ENCODE assay signal across 8 cellular contexts in genomic region chrX:47836164-47837072, GRCh38. TPM values are rescaled to one million over a fixed set of nuclear protein-coding genes. Genes with fewer than 3 reads are reported as not detected.
DNase-seq lines count a peak whose midpoint lies in the region; ATAC-seq and TF ChIP-seq lines count a peak whose summit lies in the region.

TSS of gene ZNF81 (plus strand) at chrX:47836902. CDS start at chrX:47846268, 9,366 bp downstream.

- POLR2A ChIA-PET in CD4-positive, alpha-beta memory T cell (lab: Charles Lee; ENCODE audit: partially characterized antibody), result interaction anchor here (0.6 to 1.6 kb wide), 7 partner anchors 15 to 901 kb away, joined by 3 to 10 read pairs (median 3); partner anchors contain the start of gene UXT
- POLR2A ChIA-PET in activated CD4-positive, alpha-beta memory T cell treated with anti-CD3 and anti-CD28 coated beads for 36 hours (lab: Charles Lee), result interaction anchor here (1.0 to 1.2 kb wide), 2 partner anchors 185 to 187 kb away, joined by 3 read pairs; no protein-coding TSS in a partner anchor

- DNase-seq in CD4-positive, alpha-beta memory T cell, result peak; percentile 86 to 95 (median 88)
- peak; percentile 97 for DNase-seq in HK-2 (ENCODE audit: unreplicated experiment)
- DNase-seq in NCI-H82 treated with DMSO at 0.1 percent for 48 hours (lab: John Stamatoyannopoulos, UW; ENCODE audit: unreplicated experiment), result peak; percentile 83
- DNase-seq in activated CD4-positive, alpha-beta memory T cell treated with anti-CD3 and anti-CD28 coated beads for 36 hours, result peak; percentile 95
- peak; percentile 86 to 94 (median 92) for DNase-seq in dorsolateral prefrontal cortex
- peak; percentile 93 to 96 (median 95) for DNase-seq in right lobe of liver
- DNase-seq in stimulated activated CD4-positive, alpha-beta T cell treated with anti-CD3 and anti-CD28 coated beads, Interleukin-4, amount 100 ng/mL, for 24 hours, result peak; percentile 91

- no peaks in the 10 kb centered on the region for H3K9me3 ChIP-seq in CD4-positive, alpha-beta memory T cell (ENCODE audit: control insufficient read depth in 1 of 2, low read length in 2 of 2)
- H3K9me3 ChIP-seq in right lobe of liver, result no peaks in the 10 kb centered on the region

- peak; percentile 54 for TF ChIP-seq POLR2A in right lobe of liver (IDR thresholded peaks at IDR 0.05)

- peaks cover 0 to 10% of the 10 kb centered on the region in 2 donors for H3K36me3 Mint-ChIP-seq in CD4-positive, alpha-beta memory T cell
- peaks cover 2% of the 10 kb centered on the region for H3K36me3 Mint-ChIP-seq in activated CD4-positive, alpha-beta memory T cell treated with anti-CD3 and anti-CD28 coated beads for 36 hours

- H3K4me3 ChIP-seq in CD4-positive, alpha-beta memory T cell (ENCODE audit: low read length in 2 of 2), result peak within 1 kb of the TSS; percentile 78 to 84
- H3K4me3 ChIP-seq in dorsolateral prefrontal cortex, result peak within 1 kb of the TSS; percentile 26 to 76 (median 60)
- peak within 1 kb of the TSS; percentile 39 to 65 (median 51) for H3K4me3 ChIP-seq in right lobe of liver

- H3K4me1 ChIP-seq in CD4-positive, alpha-beta memory T cell (ENCODE audit: insufficient read depth, low read length), result peaks cover 16% of the 10 kb centered on the region
- no peaks in the 10 kb centered on the region for H3K4me1 ChIP-seq in right lobe of liver

- peak within 1 kb of the TSS; percentile 92 to 98 (median 97) for H3K4me3 Mint-ChIP-seq in CD4-positive, alpha-beta memory T cell
- H3K4me3 Mint-ChIP-seq in activated CD4-positive, alpha-beta memory T cell treated with anti-CD3 and anti-CD28 coated beads for 36 hours, result peak within 1 kb of the TSS; percentile 97

- intact Hi-C loops in CD4-positive, alpha-beta memory T cell (cut with micrococcal nuclease), result loop anchor here (1.0 to 5.0 kb wide), 5 partner anchors 122 to 279 kb away; partner anchors contain the start of genes UXT and ZNF182
- intact Hi-C loops in activated CD4-positive, alpha-beta memory T cell treated with anti-CD3 and anti-CD28 coated beads for 36 hours (cut with micrococcal nuclease), result loop anchor here (5.0 to 10.0 kb wide), 2 partner anchors 118 to 174 kb away; no protein-coding TSS in a partner anchor
- intact Hi-C loops in dorsolateral prefrontal cortex (cut with DNase I) (loop anchor here in 1 of 2 donors (10.0 kb wide), 2 partner anchors 182 to 638 kb away; partner anchors contain the start of genes ELK1, FTSJ1, SLC38A5 and UXT), right lobe of liver (cut with DNase I) (no loop called here)

- H3K27ac Mint-ChIP-seq in CD4-positive, alpha-beta memory T cell, result peak within 1 kb of the TSS; percentile 92 to 99 (median 98)
- H3K27ac Mint-ChIP-seq in activated CD4-positive, alpha-beta memory T cell treated with anti-CD3 and anti-CD28 coated beads for 36 hours, result peak within 1 kb of the TSS; percentile 97

- CTCF ChIA-PET in CD4-positive, alpha-beta memory T cell (lab: Charles Lee; ENCODE audit: partially characterized antibody), result interaction anchor here (0.8 to 3.4 kb wide), 4 partner anchors 18 to 191 kb away, joined by 3 to 23 read pairs (median 3); partner anchors contain the start of gene ELK1
- CTCF ChIA-PET in activated CD4-positive, alpha-beta memory T cell treated with anti-CD3 and anti-CD28 coated beads for 36 hours (lab: Charles Lee), result interaction anchor here (3.4 kb wide), 1 partner anchor 190 kb away, joined by 13 read pairs; no protein-coding TSS in a partner anchor

- TF ChIP-seq CTCF in dorsolateral prefrontal cortex (IDR thresholded peaks at IDR 0.05 in 54 of 56, conservative IDR thresholded peaks at IDR 0.05 in 2 of 56; ENCODE audit: low read depth in 1 of 56, partially characterized antibody in 56 of 56) (peak in 8 of 56 donors; percentile 3 to 31 (median 15)), right lobe of liver (IDR thresholded peaks at IDR 0.05) (no peak)

- ATAC-seq in GM19455 (IDR thresholded peaks at IDR 0.05; ENCODE audit: unreplicated experiment) (peak; percentile 88), right lobe of liver (peak; percentile 97 to 99 (median 98))

- peak within 1 kb of the TSS; percentile 62 for H3K27ac ChIP-seq in CD4-positive, alpha-beta memory T cell (ENCODE audit: low read depth, low read length)
- H3K27ac ChIP-seq in dorsolateral prefrontal cortex, result peak within 1 kb of the TSS in 55 of 59 donors; percentile 5 to 85 (median 70)
- peak within 1 kb of the TSS in 2 of 3 donors; percentile 3 to 47 for H3K27ac ChIP-seq in right lobe of liver

- no peaks in the 10 kb centered on the region for H3K36me3 ChIP-seq in CD4-positive, alpha-beta memory T cell (ENCODE audit: insufficient read depth, low read length)
- H3K36me3 ChIP-seq in right lobe of liver, result no peaks in the 10 kb centered on the region

- peaks cover 6 to 24% (median 13%) of the 10 kb centered on the region in 4 donors for H3K4me1 Mint-ChIP-seq in CD4-positive, alpha-beta memory T cell
- peaks cover 19% of the 10 kb centered on the region for H3K4me1 Mint-ChIP-seq in activated CD4-positive, alpha-beta memory T cell treated with anti-CD3 and anti-CD28 coated beads for 36 hours (ENCODE audit: low read depth)

- WGBS in right lobe of liver (ENCODE audit: insufficient coverage, low coverage, low lambda C conversion rate, missing lambda C conversion rate), result 24% methylated on average over 21 of the region's 41 CpGs

- H3K9me3 Mint-ChIP-seq in CD4-positive, alpha-beta memory T cell, result no peaks in the 10 kb centered on the region
- H3K9me3 Mint-ChIP-seq in activated CD4-positive, alpha-beta memory T cell treated with anti-CD3 and anti-CD28 coated beads for 36 hours, result no peaks in the 10 kb centered on the region

- H3K27me3 Mint-ChIP-seq in CD4-positive, alpha-beta memory T cell, result no peaks in the 10 kb centered on the region
- no peaks in the 10 kb centered on the region for H3K27me3 Mint-ChIP-seq in activated CD4-positive, alpha-beta memory T cell treated with anti-CD3 and anti-CD28 coated beads for 36 hours

- H3K27me3 ChIP-seq in CD4-positive, alpha-beta memory T cell (ENCODE audit: insufficient read depth, low read length), result no peaks in the 10 kb centered on the region
- peaks cover 0 to 44% (median 0%) of the 10 kb centered on the region in 45 donors for H3K27me3 ChIP-seq in dorsolateral prefrontal cortex
- H3K27me3 ChIP-seq in right lobe of liver, result no peaks in the 10 kb centered on the region

RNA-seq across cellular contexts. Expression of gene ZNF81, which starts in this region (rescaled TPM):
- 10 to 100 TPM in 1 of 2 experiments, 1 to 10 TPM in 1; 9.9 to 11.5 TPM for total RNA-seq in CD4-positive, alpha-beta memory T cell
- 1 to 10 TPM; 1.3 to 1.5 TPM for polyA plus RNA-seq in CD4-positive, alpha-beta memory T cell
- 1 to 10 TPM; 6.0 to 7.2 TPM for total RNA-seq in activated CD4-positive, alpha-beta memory T cell treated with anti-CD3 and anti-CD28 coated beads for 36 hours
- total RNA-seq in dorsolateral prefrontal cortex (10 to 100 TPM; 13.5 to 35.3 (median 21.3) TPM), right lobe of liver (1 to 10 TPM; 2.4 to 3.8 (median 3.3) TPM)

Comparison
In these comparisons a context has a peak if more than half of its experiments do, and no peak if none do; other contexts are left out.
1. Peak in every context shown above with its lines: DNase-seq, ATAC-seq, H3K4me3 ChIP-seq and H3K27ac ChIP-seq.
2. intact Hi-C loops: an anchor here in CD4-positive, alpha-beta memory T cell (1.0 to 5.0 kb wide) and activated CD4-positive, alpha-beta memory T cell treated with anti-CD3 and anti-CD28 coated beads for 36 hours (5.0 to 10.0 kb wide); none called in right lobe of liver.